ENCODE assay signal across 1 cellular context in genomic region chr15:90883526-90883931, GRCh38.
TF ChIP-seq lines count a peak whose summit lies in the region.

No MANE protein-coding gene starts in this region.

TF ChIP-seq in IMR-90, 13 proteins besides CTCF, POLR2A, EP300 and RAD21:
- no peak for TF ChIP-seq CEBPB (IDR thresholded peaks at IDR 0.05; ENCODE audit: low read depth, low read length)
- TF ChIP-seq RCOR1 (IDR thresholded peaks at IDR 0.05; ENCODE audit: insufficient replicate concordance, low read length), result no peak
